In genomic region chr11:74185695-74186094, GRCh38 we compare ENCODE assay signal across 16 cellular contexts. TPM values are rescaled to one million over a fixed set of nuclear protein-coding genes. Genes with fewer than 3 reads are reported as not detected.
A peak's percentile ranks its signal among the peaks of the same experiment; 100 is the strongest.
DNase-seq lines count a peak whose midpoint lies in the region; ATAC-seq, FAIRE-seq and TF ChIP-seq lines count a peak whose summit lies in the region.
"Had no signal": no experiment of that assay in that cellular context is flagged by ENCODE, and none has a peak within 500 bp of the region (broad histone marks: within the 10 kb centered on the region; RNA-seq: fewer than 3 reads in every experiment).

No MANE protein-coding gene starts in this region.

- H3K9me2 ChIP-seq in PC-3 (replicated peaks; ENCODE audit: low read length): no peaks in the 10 kb centered on the region

- H3K9me3 ChIP-seq in AG04450 (ENCODE audit: control insufficient read depth, insufficient read depth, low read length) (no peaks in the 10 kb centered on the region), PC-3 (ENCODE audit: low read length) (no peaks in the 10 kb centered on the region)
- H3K9me3 ChIP-seq: lower lobe of right lung had no signal

- H3F3A ChIP-seq in PC-3 (ENCODE audit: low read length, unreplicated experiment): no peaks in the 10 kb centered on the region

- TF ChIP-seq POLR2A in GM12892 (IDR thresholded peaks at IDR 0.05; ENCODE audit: low read depth, low read length): no peak

- peaks cover 19% of the 10 kb centered on the region for H3K4me1 ChIP-seq in PC-3 (ENCODE audit: insufficient read depth, low read length)
- H3K4me1 ChIP-seq: lower lobe of right lung had no signal

- DNase-seq in AG04450 (ENCODE audit: low read depth, low spot score) (peak; percentile 16), GM12892 (ENCODE audit: insufficient read length) (no peak), PC-3 (peak; percentile 86), fibroblast of the aortic adventitia (ENCODE audit: low read depth) (peak; percentile 20), nephron progenitor cell (no peak)
- DNase-seq in stimulated activated naive CD8-positive, alpha-beta T cell treated with anti-CD3 and anti-CD28 coated beads, Interleukin-15, Interleukin-2, amounts not matched to agents 100 U/mL and 50 U/mL, for 24 hours: no peak
- DNase-seq in naive thymus-derived CD8-positive, alpha-beta T cell: no peak
- DNase-seq in activated naive CD8-positive, alpha-beta T cell treated with anti-CD3 and anti-CD28 coated beads for 36 hours: no peak
- DNase-seq: COR-L47, GOT3, lower lobe of right lung, NCI-H2081, NCI-H774, substantia nigra, T-helper 1 cell had no signal

- TF ChIP-seq CTCF in AG04450 (IDR thresholded peaks at IDR 0.05; ENCODE audit: low read depth, low read length): no peak
- no peak for TF ChIP-seq CTCF in PC-3 (conservative IDR thresholded peaks at IDR 0.05; ENCODE audit: low read depth, low read length)
- TF ChIP-seq CTCF in fibroblast of the aortic adventitia (IDR thresholded peaks at IDR 0.05; ENCODE audit: insufficient read depth, low read length): no peak
- no peak for TF ChIP-seq CTCF in nephron progenitor cell (IDR thresholded peaks at IDR 0.05)

- CTCF ChIA-PET in AG04450 (lab: Charles Lee): no interaction called here
- CTCF ChIA-PET in PC-3 (lab: Charles Lee): no interaction called here

- peaks cover 20% of the 10 kb centered on the region; the same call in 1 of the 2 replicates for H4K20me1 ChIP-seq in PC-3 (ENCODE audit: low read length)

- H3K27ac ChIP-seq in AG04450 (ENCODE audit: low read depth, low read length) (no peak overlapping the region), PC-3 (ENCODE audit: low read length) (no peak overlapping the region)
- H3K27ac ChIP-seq: lower lobe of right lung had no signal

- peak overlapping the region; percentile 54 for H3K4me2 ChIP-seq in PC-3 (ENCODE audit: low read length)

- H3K27me3 Mint-ChIP-seq in nephron progenitor cell (ENCODE audit: low read depth, poor library complexity): no peaks in the 10 kb centered on the region
- H3K27me3 Mint-ChIP-seq in naive thymus-derived CD8-positive, alpha-beta T cell: no peaks in the 10 kb centered on the region
- H3K27me3 Mint-ChIP-seq in activated naive CD8-positive, alpha-beta T cell treated with anti-CD3 and anti-CD28 coated beads for 36 hours: no peaks in the 10 kb centered on the region
- H3K27me3 Mint-ChIP-seq: natural killer cell treated with Interleukin-12 subunit alpha and Interleukin-12 subunit beta and Interleukin-15 and Interleukin-18, amount 100 ng/mL, for 72 hours had no signal

- ATAC-seq in PC-3: peak; percentile 100
- ATAC-seq in stimulated activated naive CD8-positive, alpha-beta T cell treated with anti-CD3 and anti-CD28 coated beads, Interleukin-15, Interleukin-2, amounts not matched to agents 100 U/mL and 50 U/mL, for 24 hours: no peak
- no peak for ATAC-seq in naive thymus-derived CD8-positive, alpha-beta T cell
- ATAC-seq: lower lobe of right lung; natural killer cell treated with Interleukin-12 subunit alpha and Interleukin-12 subunit beta and Interleukin-15 and Interleukin-18, amount 100 ng/mL, for 72 hours had no signal

- H3K4me1 Mint-ChIP-seq in nephron progenitor cell: no peaks in the 10 kb centered on the region
- peaks cover 8 to 13% (median 10%) of the 10 kb centered on the region in 4 donors for H3K4me1 Mint-ChIP-seq in naive thymus-derived CD8-positive, alpha-beta T cell
- H3K4me1 Mint-ChIP-seq in activated naive CD8-positive, alpha-beta T cell treated with anti-CD3 and anti-CD28 coated beads for 36 hours: peaks cover 18% of the 10 kb centered on the region

- no TSS peak for BruUV-seq in PC-3 (replicated peaks; lab: Mats Ljungman, UMichigan)

- H3K9ac ChIP-seq in PC-3 (ENCODE audit: low read length): no peak overlapping the region

- peaks cover 53% of the 10 kb centered on the region for H3K36me3 Mint-ChIP-seq in nephron progenitor cell (ENCODE audit: low read depth)
- peaks cover 6 to 33% (median 24%) of the 10 kb centered on the region in 3 donors for H3K36me3 Mint-ChIP-seq in naive thymus-derived CD8-positive, alpha-beta T cell
- peaks cover 31% of the 10 kb centered on the region for H3K36me3 Mint-ChIP-seq in activated naive CD8-positive, alpha-beta T cell treated with anti-CD3 and anti-CD28 coated beads for 36 hours

- POLR2A ChIA-PET in AG04450 (lab: Yijun Ruan, JAX) (no interaction called here), PC-3 (lab: Charles Lee; ENCODE audit: unreplicated experiment) (no interaction called here)
- POLR2A ChIA-PET in naive thymus-derived CD8-positive, alpha-beta T cell (lab: Charles Lee): no interaction called here

- H3K27ac Mint-ChIP-seq in nephron progenitor cell: no peak overlapping the region
- H3K27ac Mint-ChIP-seq in naive thymus-derived CD8-positive, alpha-beta T cell: no peak overlapping the region
- H3K27ac Mint-ChIP-seq in activated naive CD8-positive, alpha-beta T cell treated with anti-CD3 and anti-CD28 coated beads for 36 hours: no peak overlapping the region
- H3K27ac Mint-ChIP-seq: natural killer cell treated with Interleukin-12 subunit alpha and Interleukin-12 subunit beta and Interleukin-15 and Interleukin-18, amount 100 ng/mL, for 72 hours had no signal

- H3K27me3 ChIP-seq in AG04450 (ENCODE audit: control insufficient read depth, insufficient read depth, low read length) (no peaks in the 10 kb centered on the region), PC-3 (ENCODE audit: low read length) (no peaks in the 10 kb centered on the region)

- FAIRE-seq in GM12892 (lab: Jason Lieb, UNC): peak; percentile 21

- H3K4me3 Mint-ChIP-seq in nephron progenitor cell: no peak overlapping the region
- H3K4me3 Mint-ChIP-seq in naive thymus-derived CD8-positive, alpha-beta T cell: no peak overlapping the region
- no peak overlapping the region for H3K4me3 Mint-ChIP-seq in activated naive CD8-positive, alpha-beta T cell treated with anti-CD3 and anti-CD28 coated beads for 36 hours
- H3K4me3 Mint-ChIP-seq: natural killer cell treated with Interleukin-12 subunit alpha and Interleukin-12 subunit beta and Interleukin-15 and Interleukin-18, amount 100 ng/mL, for 72 hours had no signal

- H3K4me3 ChIP-seq in AG04450 (ENCODE audit: low read depth, low read length) (no peak overlapping the region), PC-3 (ENCODE audit: low read length) (no peak overlapping the region), fibroblast of the aortic adventitia (ENCODE audit: low read depth, low read length) (no peak overlapping the region)
- H3K4me3 ChIP-seq: lower lobe of right lung had no signal

- intact Hi-C loops in PC-3 (cut with micrococcal nuclease): no loop called here

- H3K36me3 ChIP-seq in PC-3 (ENCODE audit: low read depth, low read length): peaks cover 12% of the 10 kb centered on the region
- H3K36me3 ChIP-seq: lower lobe of right lung had no signal

- no peak overlapping the region for H2AFZ ChIP-seq in PC-3 (ENCODE audit: low read length)

- peaks cover 6% of the 10 kb centered on the region for H3K9me3 Mint-ChIP-seq in nephron progenitor cell
- peaks cover 0 to 8% (median 5%) of the 10 kb centered on the region in 9 donors for H3K9me3 Mint-ChIP-seq in naive thymus-derived CD8-positive, alpha-beta T cell
- H3K9me3 Mint-ChIP-seq in activated naive CD8-positive, alpha-beta T cell treated with anti-CD3 and anti-CD28 coated beads for 36 hours: peaks cover 6% of the 10 kb centered on the region
- H3K9me3 Mint-ChIP-seq: natural killer cell treated with Interleukin-12 subunit alpha and Interleukin-12 subunit beta and Interleukin-15 and Interleukin-18, amount 100 ng/mL, for 72 hours had no signal

- H3K79me2 ChIP-seq in PC-3 (ENCODE audit: low read length): peaks cover 87% of the 10 kb centered on the region

RNA-seq across cellular contexts. Expression of gene PPME1, which starts 14.6 kb away (rescaled TPM):
- 57.2 and 59.6 TPM in 2 replicates for polyA plus RNA-seq in AG04450 (2011; rRNA removed)
- polyA minus RNA-seq in AG04450 (2011; rRNA and poly(A)+ RNA removed): 44.6 and 48.1 TPM in 2 replicates
- polyA plus RNA-seq in GM12892 (2012; ENCODE audit: missing spikeins): 41.7 TPM
- total RNA-seq in PC-3 (2014; rRNA removed) (48.4 and 66.2 TPM in 2 replicates), fibroblast of the aortic adventitia (ENCODE audit: low replicate concordance) (20.8 and 22.4 TPM in 2 replicates)
- total RNA-seq in naive thymus-derived CD8-positive, alpha-beta T cell: 10 to 100 TPM; 14.0 to 23.7 TPM
- polyA plus RNA-seq in naive thymus-derived CD8-positive, alpha-beta T cell: 10 to 100 TPM; 10.3 to 14.2 (median 10.9) TPM
- total RNA-seq in activated naive CD8-positive, alpha-beta T cell treated with anti-CD3 and anti-CD28 coated beads for 36 hours: 10 to 100 TPM; 40.2 to 47.4 TPM

RNA-seq across cellular contexts. Expression of gene C2CD3, which starts 14.9 kb away (rescaled TPM):
- polyA plus RNA-seq in AG04450 (2011; rRNA removed): 8.4 and 8.7 TPM in 2 replicates
- polyA minus RNA-seq in AG04450 (2011; rRNA and poly(A)+ RNA removed): 29.5 and 30.1 TPM in 2 replicates
- 7.9 TPM for polyA plus RNA-seq in GM12892 (2012; ENCODE audit: missing spikeins)
- total RNA-seq in PC-3 (2014; rRNA removed) (27.3 and 32.6 TPM in 2 replicates), fibroblast of the aortic adventitia (ENCODE audit: low replicate concordance) (8.2 and 21.7 TPM in 2 replicates)
- total RNA-seq in naive thymus-derived CD8-positive, alpha-beta T cell: 10 to 100 TPM; 31.1 to 42.5 TPM
- polyA plus RNA-seq in naive thymus-derived CD8-positive, alpha-beta T cell: 10 to 100 TPM in 1 of 3 donors, 1 to 10 TPM in 2; 4.1 to 12.1 (median 6.2) TPM
- total RNA-seq in activated naive CD8-positive, alpha-beta T cell treated with anti-CD3 and anti-CD28 coated beads for 36 hours: 10 to 100 TPM; 24.9 to 25.3 TPM

Comparison
In these comparisons a context has a peak if more than half of its experiments do, and no peak if none do; other contexts are left out.
1. DNase-seq: peak in AG04450 (single experiment), PC-3 (single experiment) and fibroblast of the aortic adventitia (single experiment); none in GM12892 (single experiment), stimulated activated naive CD8-positive, alpha-beta T cell treated with anti-CD3 and anti-CD28 coated beads, Interleukin-15, Interleukin-2, amounts not matched to agents 100 U/mL and 50 U/mL, for 24 hours (single experiment), nephron progenitor cell (single experiment), naive thymus-derived CD8-positive, alpha-beta T cell (0 of 10) and activated naive CD8-positive, alpha-beta T cell treated with anti-CD3 and anti-CD28 coated beads for 36 hours (single experiment).